Comparison of ENCODE assay signal across 8 cellular contexts in the genomic region with DNA sequence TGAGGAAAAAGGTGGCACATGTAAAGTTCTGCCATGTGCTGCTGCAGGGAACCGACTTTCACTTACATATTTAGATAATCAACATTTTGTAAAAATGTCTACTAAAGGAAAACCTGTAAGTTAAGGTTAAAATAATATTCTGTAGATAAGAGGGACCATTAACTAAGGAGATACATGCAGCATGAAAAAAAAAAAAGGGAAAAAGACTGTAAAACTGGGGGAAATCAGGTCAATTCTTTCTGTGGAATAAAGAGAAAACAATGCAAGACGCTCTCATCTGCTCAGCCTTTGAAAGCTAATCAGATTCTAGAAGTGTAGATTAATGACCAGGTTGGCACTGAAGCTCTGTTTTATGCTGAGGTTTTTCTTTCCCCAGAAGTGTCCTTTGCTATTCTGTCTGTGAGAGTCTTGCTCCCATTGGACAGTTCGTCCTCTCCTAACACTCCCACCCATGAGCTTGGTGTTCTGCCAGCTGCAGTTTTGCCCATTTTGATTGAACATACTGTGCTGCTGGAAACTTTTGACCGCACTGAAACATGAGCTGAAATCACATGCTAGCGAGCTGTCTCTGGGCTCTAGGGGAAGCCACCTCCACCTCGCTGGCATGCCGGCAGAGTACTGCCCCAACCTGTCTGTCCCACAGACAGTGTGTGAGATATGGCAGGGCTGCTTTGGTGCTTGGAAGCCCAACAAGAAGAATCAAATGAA. TPM values are rescaled to one million over a fixed set of nuclear protein-coding genes. Genes with fewer than 3 reads are reported as not detected.
DNase-seq lines count a peak whose midpoint lies in the region; ATAC-seq and TF ChIP-seq lines count a peak whose summit lies in the region.

No MANE protein-coding gene starts in this region.

- WGBS in sigmoid colon, 2 donors = 35 to 69% methylated on average over 7 of the region's 7 CpGs

- H3K27me3 ChIP-seq in MM.1S (replicated peaks; ENCODE audit: insufficient read depth, low read length) = no peaks in the 10 kb centered on the region
- H3K27me3 ChIP-seq in adipocyte (replicated peaks; ENCODE audit: control insufficient read depth, insufficient read depth, low read length) = no peaks in the 10 kb centered on the region
- no peaks in the 10 kb centered on the region for H3K27me3 ChIP-seq in right atrium auricular region
- H3K27me3 ChIP-seq in sigmoid colon = no peaks in the 10 kb centered on the region

- TF ChIP-seq CTCF in MM.1S (IDR thresholded peaks at IDR 0.05; ENCODE audit: low read length) (no peak), right atrium auricular region (IDR thresholded peaks at IDR 0.05) (no peak), sigmoid colon (IDR thresholded peaks at IDR 0.05) (no peak)

- intact Hi-C loops in sigmoid colon (cut with DNase I) = loop anchor here (5.0 kb wide), 1 partner anchor 39 kb away; a partner anchor contains a TSS

- peaks cover 5% of the 10 kb centered on the region; the same call in 1 of the 2 replicates for H3K4me1 ChIP-seq in MM.1S (ENCODE audit: low read length)
- peaks cover 50% of the 10 kb centered on the region for H3K4me1 ChIP-seq in adipocyte (ENCODE audit: control insufficient read depth, insufficient read depth, low read length)
- H3K4me1 ChIP-seq in right atrium auricular region = peaks cover 0 to 54% of the 10 kb centered on the region in 2 donors
- H3K4me1 ChIP-seq in sigmoid colon = peaks cover 0 to 68% (median 56%) of the 10 kb centered on the region in 4 donors

- H3K27ac ChIP-seq in MM.1S (ENCODE audit: low read length) (peak overlapping the region; percentile 61; the same call in 1 of the 2 replicates), right atrium auricular region (peak overlapping the region; percentile 82 to 87), sigmoid colon (peak overlapping the region; percentile 82 to 88 (median 83))

- DNase-seq in MM.1S (peak; percentile 53), adipocyte (ENCODE audit: low read depth) (no peak), right atrium auricular region (ENCODE audit: low spot score) (peak; percentile 96), sigmoid colon (peak; percentile 98), SHP77 treated with DMSO at 0.1 percent for 48 hours (lab: John Stamatoyannopoulos, UW) (no peak)
- no peak for DNase-seq in effector CD8-positive, alpha-beta T cell (lab: John Stamatoyannopoulos, UW)

- peak overlapping the region; percentile 29; the same call in 1 of the 2 replicates for H3K4me2 ChIP-seq in MM.1S (ENCODE audit: low read depth, low read length)

- H3K9ac ChIP-seq in MM.1S (ENCODE audit: low read length) = peak overlapping the region; percentile 17; the same call in 1 of the 2 replicates
- peak overlapping the region; percentile 75 for H3K9ac ChIP-seq in adipocyte (ENCODE audit: low read length)

- TF ChIP-seq EP300 in sigmoid colon (IDR thresholded peaks at IDR 0.05) = peak in 1 of 4 donors; percentile 58

- H3F3A ChIP-seq in MM.1S (ENCODE audit: insufficient read depth, low read length) = no peaks in the 10 kb centered on the region; the same call in 1 of the 2 replicates

- no peak overlapping the region for H3K4me3 ChIP-seq in MM.1S (ENCODE audit: low read length)
- H3K4me3 ChIP-seq in adipocyte (ENCODE audit: low read length) = peak overlapping the region; percentile 32
- no peak overlapping the region for H3K4me3 ChIP-seq in right atrium auricular region
- no peak overlapping the region for H3K4me3 ChIP-seq in sigmoid colon

- H3K9me3 ChIP-seq in MM.1S (replicated peaks; ENCODE audit: insufficient read depth, low read length) = no peaks in the 10 kb centered on the region
- no peaks in the 10 kb centered on the region for H3K9me3 ChIP-seq in adipocyte (ENCODE audit: control insufficient read depth, low read length)
- no peaks in the 10 kb centered on the region for H3K9me3 ChIP-seq in right atrium auricular region
- H3K9me3 ChIP-seq in sigmoid colon = no peaks in the 10 kb centered on the region

- no peaks in the 10 kb centered on the region for H3K36me3 ChIP-seq in MM.1S (replicated peaks; ENCODE audit: insufficient read depth, low read length)
- H3K36me3 ChIP-seq in adipocyte (ENCODE audit: control insufficient read depth, insufficient read depth, low read length, severe bottlenecking) = peaks cover 20% of the 10 kb centered on the region
- H3K36me3 ChIP-seq in right atrium auricular region = peaks cover 13% of the 10 kb centered on the region
- peaks cover 0 to 20% (median 6%) of the 10 kb centered on the region in 4 donors for H3K36me3 ChIP-seq in sigmoid colon

- no peak for ATAC-seq in GM21447 (IDR thresholded peaks at IDR 0.05; ENCODE audit: unreplicated experiment)
- no peak for ATAC-seq in GM19452 (IDR thresholded peaks at IDR 0.05; ENCODE audit: unreplicated experiment)

- H4K20me1 ChIP-seq in MM.1S (ENCODE audit: insufficient read depth, low read length) = no peaks in the 10 kb centered on the region

- no peak for TF ChIP-seq POLR2A in sigmoid colon (IDR thresholded peaks at IDR 0.05)

- H2AFZ ChIP-seq in MM.1S (ENCODE audit: low read length) = no peak overlapping the region

- peaks cover 14% of the 10 kb centered on the region for H3K79me2 ChIP-seq in MM.1S (ENCODE audit: low read length)

- H3K9me2 ChIP-seq in MM.1S (replicated peaks; ENCODE audit: insufficient read depth, low read length) = no peaks in the 10 kb centered on the region

RNA-seq across cellular contexts. Expression of a gene that starts 39.7 kb away (rescaled TPM):
- total RNA-seq in right atrium auricular region = 10 to 100 TPM; 32.1 to 53.6 TPM
- 10 to 100 TPM; 19.4 to 30.3 (median 22.5) TPM for total RNA-seq in sigmoid colon
- polyA plus RNA-seq in sigmoid colon = 10 to 100 TPM; 16.1 to 24.5 (median 18.6) TPM

RNA-seq across cellular contexts. Expression of a gene that starts 41.3 kb away (rescaled TPM):
- total RNA-seq in right atrium auricular region (1 to 10 TPM in 1 of 2 donors, under 1 TPM in 1; 0.26 to 1.2 TPM), sigmoid colon (under 1 TPM; 0.41 to 0.71 (median 0.61) TPM)
- polyA plus RNA-seq in sigmoid colon = under 1 TPM in 2 of 3 donors, not detected in 1; 0.36 to 0.46 TPM

RNA-seq across cellular contexts. Expression of a gene that starts 41.5 kb away (rescaled TPM):
- 10 to 100 TPM; 65.7 to 96.1 TPM for total RNA-seq in right atrium auricular region
- total RNA-seq in sigmoid colon = 100 to 1,000 TPM; 120 to 209 (median 172) TPM
- polyA plus RNA-seq in sigmoid colon = 100 to 1,000 TPM; 157 to 281 (median 206) TPM

Comparison
In these comparisons a context has a peak if more than half of its experiments do, and no peak if none do; other contexts are left out.
1. DNase-seq: peak in MM.1S (single experiment), right atrium auricular region (single experiment) and sigmoid colon (single experiment); none in adipocyte (single experiment), SHP77 treated with DMSO at 0.1 percent for 48 hours (single experiment) and effector CD8-positive, alpha-beta T cell (single experiment).
2. Peak in every context shown above with its lines, with median percentiles within 50 percentile points of each other: H3K27ac ChIP-seq.